In genomic region chr9:114080773-114081440, GRCh38 we compare ENCODE assay signal across 1 cellular context.
TF ChIP-seq lines count a peak whose summit lies in the region.

No MANE protein-coding gene starts in this region.

TF ChIP-seq in HepG2, 621 proteins besides CTCF, POLR2A, EP300 and RAD21 (continued from another document and continues in another):
- no peak for TF ChIP-seq BATF2 (CRISPR knock-in tag; IDR thresholded peaks at IDR 0.05)
- TF ChIP-seq FOXO4 (CRISPR knock-in tag; conservative IDR thresholded peaks at IDR 0.05) = no peak
- peak; percentile 43 for TF ChIP-seq TCF7 (IDR thresholded peaks at IDR 0.05; ENCODE audit: low read depth)
- TF ChIP-seq ZMYM3 (CRISPR knock-in tag; IDR thresholded peaks at IDR 0.05) = peak; percentile 83
- TF ChIP-seq ZFAT (CRISPR knock-in tag; conservative IDR thresholded peaks at IDR 0.05) = no peak
- TF ChIP-seq LRRFIP1 (CRISPR knock-in tag; conservative IDR thresholded peaks at IDR 0.05) = no peak
- no peak; the same call in 1 of the 2 replicates for TF ChIP-seq AHR (CRISPR knock-in tag; IDR thresholded peaks at IDR 0.05)
- peak; percentile 89 for TF ChIP-seq ZNF350 (CRISPR knock-in tag; IDR thresholded peaks at IDR 0.05; ENCODE audit: borderline replicate concordance, low read depth)
- TF ChIP-seq TOPORS (CRISPR knock-in tag; IDR thresholded peaks at IDR 0.05) = no peak; the same call in 1 of the 2 replicates
- no peak for TF ChIP-seq TEAD2 (CRISPR knock-in tag; IDR thresholded peaks at IDR 0.05)
- TF ChIP-seq, protein P1, sequence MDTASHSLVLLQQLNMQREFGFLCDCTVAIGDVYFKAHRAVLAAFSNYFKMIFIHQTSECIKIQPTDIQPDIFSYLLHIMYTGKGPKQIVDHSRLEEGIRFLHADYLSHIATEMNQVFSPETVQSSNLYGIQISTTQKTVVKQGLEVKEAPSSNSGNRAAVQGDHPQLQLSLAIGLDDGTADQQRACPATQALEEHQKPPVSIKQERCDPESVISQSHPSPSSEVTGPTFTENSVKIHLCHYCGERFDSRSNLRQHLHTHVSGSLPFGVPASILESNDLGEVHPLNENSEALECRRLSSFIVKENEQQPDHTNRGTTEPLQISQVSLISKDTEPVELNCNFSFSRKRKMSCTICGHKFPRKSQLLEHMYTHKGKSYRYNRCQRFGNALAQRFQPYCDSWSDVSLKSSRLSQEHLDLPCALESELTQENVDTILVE (CRISPR knock-in tag; IDR thresholded peaks at IDR 0.05) = no peak
- no peak for TF ChIP-seq HDAC6 (IDR thresholded peaks at IDR 0.05; ENCODE audit: low read depth, low read length)
- TF ChIP-seq ELF4 (CRISPR knock-in tag; IDR thresholded peaks at IDR 0.05; ENCODE audit: borderline replicate concordance) = no peak
- TF ChIP-seq CBX5 (CRISPR knock-in tag; IDR thresholded peaks at IDR 0.05; ENCODE audit: borderline replicate concordance) = peak; percentile 7; the same call in 1 of the 2 replicates
- no peak for TF ChIP-seq ZNF251 (CRISPR knock-in tag; IDR thresholded peaks at IDR 0.05)
- peak; percentile 71; the same call in 1 of the 2 replicates for TF ChIP-seq ZNF501 (CRISPR knock-in tag; IDR thresholded peaks at IDR 0.05)
- TF ChIP-seq ZSCAN22 (CRISPR knock-in tag; IDR thresholded peaks at IDR 0.05) = no peak
- no peak for TF ChIP-seq NPAS2 (CRISPR knock-in tag; IDR thresholded peaks at IDR 0.05; ENCODE audit: borderline replicate concordance)
- TF ChIP-seq, protein P2, sequence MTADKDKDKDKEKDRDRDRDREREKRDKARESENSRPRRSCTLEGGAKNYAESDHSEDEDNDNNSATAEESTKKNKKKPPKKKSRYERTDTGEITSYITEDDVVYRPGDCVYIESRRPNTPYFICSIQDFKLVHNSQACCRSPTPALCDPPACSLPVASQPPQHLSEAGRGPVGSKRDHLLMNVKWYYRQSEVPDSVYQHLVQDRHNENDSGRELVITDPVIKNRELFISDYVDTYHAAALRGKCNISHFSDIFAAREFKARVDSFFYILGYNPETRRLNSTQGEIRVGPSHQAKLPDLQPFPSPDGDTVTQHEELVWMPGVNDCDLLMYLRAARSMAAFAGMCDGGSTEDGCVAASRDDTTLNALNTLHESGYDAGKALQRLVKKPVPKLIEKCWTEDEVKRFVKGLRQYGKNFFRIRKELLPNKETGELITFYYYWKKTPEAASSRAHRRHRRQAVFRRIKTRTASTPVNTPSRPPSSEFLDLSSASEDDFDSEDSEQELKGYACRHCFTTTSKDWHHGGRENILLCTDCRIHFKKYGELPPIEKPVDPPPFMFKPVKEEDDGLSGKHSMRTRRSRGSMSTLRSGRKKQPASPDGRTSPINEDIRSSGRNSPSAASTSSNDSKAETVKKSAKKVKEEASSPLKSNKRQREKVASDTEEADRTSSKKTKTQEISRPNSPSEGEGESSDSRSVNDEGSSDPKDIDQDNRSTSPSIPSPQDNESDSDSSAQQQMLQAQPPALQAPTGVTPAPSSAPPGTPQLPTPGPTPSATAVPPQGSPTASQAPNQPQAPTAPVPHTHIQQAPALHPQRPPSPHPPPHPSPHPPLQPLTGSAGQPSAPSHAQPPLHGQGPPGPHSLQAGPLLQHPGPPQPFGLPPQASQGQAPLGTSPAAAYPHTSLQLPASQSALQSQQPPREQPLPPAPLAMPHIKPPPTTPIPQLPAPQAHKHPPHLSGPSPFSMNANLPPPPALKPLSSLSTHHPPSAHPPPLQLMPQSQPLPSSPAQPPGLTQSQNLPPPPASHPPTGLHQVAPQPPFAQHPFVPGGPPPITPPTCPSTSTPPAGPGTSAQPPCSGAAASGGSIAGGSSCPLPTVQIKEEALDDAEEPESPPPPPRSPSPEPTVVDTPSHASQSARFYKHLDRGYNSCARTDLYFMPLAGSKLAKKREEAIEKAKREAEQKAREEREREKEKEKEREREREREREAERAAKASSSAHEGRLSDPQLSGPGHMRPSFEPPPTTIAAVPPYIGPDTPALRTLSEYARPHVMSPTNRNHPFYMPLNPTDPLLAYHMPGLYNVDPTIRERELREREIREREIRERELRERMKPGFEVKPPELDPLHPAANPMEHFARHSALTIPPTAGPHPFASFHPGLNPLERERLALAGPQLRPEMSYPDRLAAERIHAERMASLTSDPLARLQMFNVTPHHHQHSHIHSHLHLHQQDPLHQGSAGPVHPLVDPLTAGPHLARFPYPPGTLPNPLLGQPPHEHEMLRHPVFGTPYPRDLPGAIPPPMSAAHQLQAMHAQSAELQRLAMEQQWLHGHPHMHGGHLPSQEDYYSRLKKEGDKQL (CRISPR knock-in tag; IDR thresholded peaks at IDR 0.05; ENCODE audit: low read depth) = peak; percentile 68
- no peak for TF ChIP-seq ZNF570 (CRISPR knock-in tag; IDR thresholded peaks at IDR 0.05; ENCODE audit: borderline replicate concordance)
- peak; percentile 61; the same call in 1 of the 2 replicates for TF ChIP-seq HMG20B (CRISPR knock-in tag; conservative IDR thresholded peaks at IDR 0.05)
- no peak for TF ChIP-seq PHF5A (CRISPR knock-in tag; IDR thresholded peaks at IDR 0.05; ENCODE audit: low read depth, unreplicated experiment)
- TF ChIP-seq LCORL (IDR thresholded peaks at IDR 0.05) = no peak; the same call in 1 of the 2 replicates
- peak; percentile 82; the same call in 1 of the 2 replicates for TF ChIP-seq LCORL (CRISPR knock-in tag; IDR thresholded peaks at IDR 0.05)
- peak; percentile 99 for TF ChIP-seq ZBTB7A (CRISPR knock-in tag; IDR thresholded peaks at IDR 0.05)
- peak; percentile 73 for TF ChIP-seq ZNF124 (CRISPR knock-in tag; IDR thresholded peaks at IDR 0.05)
- TF ChIP-seq SMC3 (IDR thresholded peaks at IDR 0.05; ENCODE audit: low read length) = peak; percentile 8; the same call in 1 of the 2 replicates
- no peak for TF ChIP-seq SNRNP70 (IDR thresholded peaks at IDR 0.05; ENCODE audit: low read depth, low read length)
- TF ChIP-seq ZNF274 (CRISPR knock-in tag; IDR thresholded peaks at IDR 0.05) = 0 out of 2 replicates have a peak, but pooled peaks have one; percentile 10
- no peak for TF ChIP-seq ZNF564 (CRISPR knock-in tag; IDR thresholded peaks at IDR 0.05)
- TF ChIP-seq HES4 (CRISPR knock-in tag; IDR thresholded peaks at IDR 0.05; ENCODE audit: borderline replicate concordance) = no peak
- TF ChIP-seq JUNB (CRISPR knock-in tag; IDR thresholded peaks at IDR 0.05; ENCODE audit: borderline replicate concordance) = no peak
- TF ChIP-seq, protein P3, sequence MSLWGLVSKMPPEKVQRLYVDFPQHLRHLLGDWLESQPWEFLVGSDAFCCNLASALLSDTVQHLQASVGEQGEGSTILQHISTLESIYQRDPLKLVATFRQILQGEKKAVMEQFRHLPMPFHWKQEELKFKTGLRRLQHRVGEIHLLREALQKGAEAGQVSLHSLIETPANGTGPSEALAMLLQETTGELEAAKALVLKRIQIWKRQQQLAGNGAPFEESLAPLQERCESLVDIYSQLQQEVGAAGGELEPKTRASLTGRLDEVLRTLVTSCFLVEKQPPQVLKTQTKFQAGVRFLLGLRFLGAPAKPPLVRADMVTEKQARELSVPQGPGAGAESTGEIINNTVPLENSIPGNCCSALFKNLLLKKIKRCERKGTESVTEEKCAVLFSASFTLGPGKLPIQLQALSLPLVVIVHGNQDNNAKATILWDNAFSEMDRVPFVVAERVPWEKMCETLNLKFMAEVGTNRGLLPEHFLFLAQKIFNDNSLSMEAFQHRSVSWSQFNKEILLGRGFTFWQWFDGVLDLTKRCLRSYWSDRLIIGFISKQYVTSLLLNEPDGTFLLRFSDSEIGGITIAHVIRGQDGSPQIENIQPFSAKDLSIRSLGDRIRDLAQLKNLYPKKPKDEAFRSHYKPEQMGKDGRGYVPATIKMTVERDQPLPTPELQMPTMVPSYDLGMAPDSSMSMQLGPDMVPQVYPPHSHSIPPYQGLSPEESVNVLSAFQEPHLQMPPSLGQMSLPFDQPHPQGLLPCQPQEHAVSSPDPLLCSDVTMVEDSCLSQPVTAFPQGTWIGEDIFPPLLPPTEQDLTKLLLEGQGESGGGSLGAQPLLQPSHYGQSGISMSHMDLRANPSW (CRISPR knock-in tag; IDR thresholded peaks at IDR 0.05; ENCODE audit: borderline replicate concordance) = no peak
- peak; percentile 61; the same call in 1 of the 2 replicates for TF ChIP-seq ZNF772 (CRISPR knock-in tag; IDR thresholded peaks at IDR 0.05)
- TF ChIP-seq BRCA1 (CRISPR knock-in tag; IDR thresholded peaks at IDR 0.05) = no peak
- TF ChIP-seq, protein P4, sequence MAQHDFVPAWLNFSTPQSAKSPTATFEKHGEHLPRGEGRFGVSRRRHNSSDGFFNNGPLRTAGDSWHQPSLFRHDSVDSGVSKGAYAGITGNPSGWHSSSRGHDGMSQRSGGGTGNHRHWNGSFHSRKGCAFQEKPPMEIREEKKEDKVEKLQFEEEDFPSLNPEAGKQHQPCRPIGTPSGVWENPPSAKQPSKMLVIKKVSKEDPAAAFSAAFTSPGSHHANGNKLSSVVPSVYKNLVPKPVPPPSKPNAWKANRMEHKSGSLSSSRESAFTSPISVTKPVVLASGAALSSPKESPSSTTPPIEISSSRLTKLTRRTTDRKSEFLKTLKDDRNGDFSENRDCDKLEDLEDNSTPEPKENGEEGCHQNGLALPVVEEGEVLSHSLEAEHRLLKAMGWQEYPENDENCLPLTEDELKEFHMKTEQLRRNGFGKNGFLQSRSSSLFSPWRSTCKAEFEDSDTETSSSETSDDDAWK (CRISPR knock-in tag; IDR thresholded peaks at IDR 0.05) = no peak
- no peak for TF ChIP-seq TIGD3 (CRISPR knock-in tag; IDR thresholded peaks at IDR 0.05; ENCODE audit: borderline replicate concordance)
- 0 out of 2 replicates have a peak, but pooled peaks have one; percentile 65 for TF ChIP-seq RFXANK (CRISPR knock-in tag; IDR thresholded peaks at IDR 0.05)
- TF ChIP-seq RBM39 (IDR thresholded peaks at IDR 0.05; ENCODE audit: low read depth, low read length, poor library complexity, severe bottlenecking) = peak; percentile 52
- TF ChIP-seq EZH2 (conservative IDR thresholded peaks at IDR 0.05; ENCODE audit: low read depth, low read length) = no peak
- no peak for TF ChIP-seq RFX3 (CRISPR knock-in tag; IDR thresholded peaks at IDR 0.05)
- no peak for TF ChIP-seq ZNF674 (CRISPR knock-in tag; IDR thresholded peaks at IDR 0.05; ENCODE audit: low read depth)
- TF ChIP-seq GLMP (CRISPR knock-in tag; IDR thresholded peaks at IDR 0.05; ENCODE audit: borderline replicate concordance) = no peak
- peak; percentile 95 for TF ChIP-seq GFI1 (CRISPR knock-in tag; IDR thresholded peaks at IDR 0.05; ENCODE audit: borderline replicate concordance)
- no peak for TF ChIP-seq RFX5 (IDR thresholded peaks at IDR 0.05; ENCODE audit: low read depth, low read length)
- TF ChIP-seq ZNF292 (CRISPR knock-in tag; IDR thresholded peaks at IDR 0.05; ENCODE audit: borderline replicate concordance, low read depth) = no peak
- peak; percentile 84; the same call in 1 of the 2 replicates for TF ChIP-seq ZKSCAN8 (CRISPR knock-in tag; IDR thresholded peaks at IDR 0.05; ENCODE audit: borderline replicate concordance)
- no peak for TF ChIP-seq ZKSCAN5 (CRISPR knock-in tag; IDR thresholded peaks at IDR 0.05)
- 0 out of 2 replicates have a peak, but pooled peaks have one; percentile 50 for TF ChIP-seq SALL2 (CRISPR knock-in tag; IDR thresholded peaks at IDR 0.05)
- TF ChIP-seq ZNF30 (CRISPR knock-in tag; IDR thresholded peaks at IDR 0.05) = no peak
- peak; percentile 75 for TF ChIP-seq SALL1 (CRISPR knock-in tag; IDR thresholded peaks at IDR 0.05)
